In genomic region chr2:240569523-240569997, GRCh38 we compare ENCODE assay signal across 1 cellular context.
TF ChIP-seq lines count a peak whose summit lies in the region.

No MANE protein-coding gene starts in this region.

TF ChIP-seq in H1, 55 proteins besides CTCF, POLR2A, EP300 and RAD21:
- TF ChIP-seq ATF3 (IDR thresholded peaks at IDR 0.05; ENCODE audit: insufficient read depth, low read depth, low read length) = no peak
- no peak for TF ChIP-seq JUND (IDR thresholded peaks at IDR 0.05; ENCODE audit: low read length)
- TF ChIP-seq EZH2 (IDR thresholded peaks at IDR 0.05; ENCODE audit: low read depth, low read length, severe bottlenecking) = peak; percentile 15
- no peak for TF ChIP-seq FOSL1 (IDR thresholded peaks at IDR 0.05; ENCODE audit: insufficient read depth, low read depth, low read length)
- TF ChIP-seq SIRT6 (IDR thresholded peaks at IDR 0.05; ENCODE audit: low read length) = no peak
